ENCODE assay signal across 10 cellular contexts in the genomic region with DNA sequence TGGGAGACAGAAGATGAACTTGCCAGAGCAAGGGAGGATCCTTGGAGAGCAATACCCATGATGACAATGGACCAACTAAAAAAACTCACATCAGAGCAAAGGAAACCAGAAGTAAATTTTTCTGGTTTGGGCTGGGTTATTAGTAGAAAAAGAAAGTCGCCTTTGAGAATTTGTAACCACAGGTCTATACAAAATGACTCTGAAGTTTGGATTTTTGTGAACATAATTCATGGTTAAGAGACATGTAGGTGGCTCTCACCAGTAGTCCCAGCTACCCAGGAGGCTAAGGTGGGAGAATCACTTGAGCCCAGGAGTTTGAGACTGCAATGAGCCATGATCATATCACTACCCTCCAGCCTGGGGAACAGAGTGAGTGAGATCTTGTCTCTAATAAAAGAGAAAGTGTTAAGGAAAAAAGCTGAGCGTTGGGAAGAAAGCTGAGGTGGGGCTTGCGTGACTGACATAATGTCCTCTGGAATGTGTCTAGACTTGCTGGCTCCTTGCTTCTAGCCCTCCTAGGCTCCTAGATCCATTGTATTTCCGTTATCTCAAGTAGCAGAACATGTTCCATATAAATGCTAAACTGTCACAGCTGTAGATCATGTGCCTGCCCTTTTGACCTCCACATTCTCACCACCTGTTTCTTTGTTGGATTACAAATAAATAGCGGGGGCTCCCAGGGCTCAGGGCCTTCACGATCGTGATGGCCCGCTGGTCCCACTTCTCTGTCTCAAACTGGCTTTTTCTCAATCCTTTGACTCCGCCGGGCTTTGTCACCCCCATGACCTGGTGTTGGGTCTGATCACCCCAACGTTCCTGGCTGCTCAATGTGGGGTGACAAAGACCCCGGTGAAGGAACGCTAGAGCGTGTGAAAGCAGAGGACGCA. TPM values are rescaled to one million over a fixed set of nuclear protein-coding genes. Genes with fewer than 3 reads are reported as not detected.
DNase-seq lines count a peak whose midpoint lies in the region; ATAC-seq and TF ChIP-seq lines count a peak whose summit lies in the region.
"Had no signal": no experiment of that assay in that cellular context is flagged by ENCODE, and none has a peak within 500 bp of the region (broad histone marks: within the 10 kb centered on the region; RNA-seq: fewer than 3 reads in every experiment).

No MANE protein-coding gene starts in this region.

- peak overlapping the region in 1 of 2 donors; percentile 20 for H3K27ac Mint-ChIP-seq in stimulated activated naive CD8-positive, alpha-beta T cell treated with anti-CD3 and anti-CD28 coated beads, Interleukin-15, amount 100 ng/mL, for 72 hours

- H3K27me3 Mint-ChIP-seq in stimulated activated naive CD8-positive, alpha-beta T cell treated with anti-CD3 and anti-CD28 coated beads, Interleukin-15, amount 100 ng/mL, for 72 hours: peaks cover 40% of the 10 kb centered on the region

- TF ChIP-seq POLR2A in breast epithelium (IDR thresholded peaks at IDR 0.05): no peak

- peaks cover 47% of the 10 kb centered on the region for H3K4me1 ChIP-seq in cardiac muscle cell (ENCODE audit: low read depth)
- H3K4me1 ChIP-seq in left ventricle myocardium inferior: peaks cover 32% of the 10 kb centered on the region
- H3K4me1 ChIP-seq in breast epithelium: no peaks in the 10 kb centered on the region
- H3K4me1 ChIP-seq: BLaER1 treated with 17β-estradiol and CSF1 and Interleukin-3, amounts not matched to agents 10 nM and 100 nM had no signal

- no peaks in the 10 kb centered on the region for H3K36me3 ChIP-seq in cardiac muscle cell
- no peaks in the 10 kb centered on the region for H3K36me3 ChIP-seq in left ventricle myocardium inferior
- H3K36me3 ChIP-seq in breast epithelium: no peaks in the 10 kb centered on the region
- H3K36me3 ChIP-seq: BLaER1 treated with 17β-estradiol and CSF1 and Interleukin-3, amounts not matched to agents 10 nM and 100 nM had no signal

- intact Hi-C loops in left ventricle myocardium inferior (cut with micrococcal nuclease) (no loop called here), breast epithelium (cut with DNase I; ENCODE audit: low total_unique reads) (no loop called here)

- H3K4me3 ChIP-seq in cardiac muscle cell (no peak overlapping the region), left ventricle myocardium inferior (no peak overlapping the region), breast epithelium (no peak overlapping the region)
- H3K4me3 ChIP-seq: BLaER1 treated with 17β-estradiol and CSF1 and Interleukin-3, amounts not matched to agents 10 nM and 100 nM; lung had no signal

- H3K4me1 Mint-ChIP-seq in stimulated activated naive CD8-positive, alpha-beta T cell treated with anti-CD3 and anti-CD28 coated beads, Interleukin-15, amount 100 ng/mL, for 72 hours: peaks cover 15% of the 10 kb centered on the region

- H3K27ac ChIP-seq in cardiac muscle cell (peak overlapping the region; percentile 98), left ventricle myocardium inferior (replicated peaks) (no peak overlapping the region), breast epithelium (no peak overlapping the region)
- H3K27ac ChIP-seq: BLaER1 treated with 17β-estradiol and CSF1 and Interleukin-3, amounts not matched to agents 10 nM and 100 nM had no signal

- TF ChIP-seq CTCF in cardiac muscle cell (IDR thresholded peaks at IDR 0.05; ENCODE audit: low read depth, low read length) (no peak), left ventricle myocardium inferior (IDR thresholded peaks at IDR 0.05; ENCODE audit: borderline replicate concordance) (no peak), breast epithelium (IDR thresholded peaks at IDR 0.05) (no peak)

- peak; percentile 73 for ATAC-seq in HG03159 (IDR thresholded peaks at IDR 0.05; ENCODE audit: unreplicated experiment)
- ATAC-seq in stimulated activated naive CD8-positive, alpha-beta T cell treated with anti-CD3 and anti-CD28 coated beads, Interleukin-15, amount 100 ng/mL, for 72 hours: peak; percentile 82

- no peaks in the 10 kb centered on the region for H3K9me3 ChIP-seq in cardiac muscle cell (ENCODE audit: low read depth)
- no peaks in the 10 kb centered on the region for H3K9me3 ChIP-seq in left ventricle myocardium inferior (replicated peaks)
- no peaks in the 10 kb centered on the region for H3K9me3 ChIP-seq in breast epithelium
- H3K9me3 ChIP-seq: BLaER1 treated with 17β-estradiol and CSF1 and Interleukin-3, amounts not matched to agents 10 nM and 100 nM had no signal

- H3K4me3 Mint-ChIP-seq in stimulated activated naive CD8-positive, alpha-beta T cell treated with anti-CD3 and anti-CD28 coated beads, Interleukin-15, amount 100 ng/mL, for 72 hours: peak overlapping the region in 1 of 2 donors; percentile 43

- DNase-seq in cardiac muscle cell (ENCODE audit: low read depth in 1 of 2, low spot score in 1 of 2) (peak; percentile 15 to 72), left ventricle myocardium inferior (no peak), amniotic epithelial cell (ENCODE audit: low read depth) (peak; percentile 9), foreskin melanocyte (no peak), breast epithelium (ENCODE audit: low spot score in 2 of 2) (no peak)
- DNase-seq in stimulated activated naive CD8-positive, alpha-beta T cell treated with anti-CD3 and anti-CD28 coated beads, Interleukin-15, amount 100 ng/mL, for 72 hours: no peak
- DNase-seq in stimulated activated CD4-positive, alpha-beta T cell treated with anti-CD3 and anti-CD28 coated beads, Interleukin-4, amount 100 ng/mL, for 1 hour: no peak

- H3K9me3 Mint-ChIP-seq in stimulated activated naive CD8-positive, alpha-beta T cell treated with anti-CD3 and anti-CD28 coated beads, Interleukin-15, amount 100 ng/mL, for 72 hours: no peaks in the 10 kb centered on the region

- H3K27me3 ChIP-seq in cardiac muscle cell (no peaks in the 10 kb centered on the region), left ventricle myocardium inferior (ENCODE audit: low read depth) (peaks cover 4% of the 10 kb centered on the region), breast epithelium (no peaks in the 10 kb centered on the region)
- H3K27me3 ChIP-seq: BLaER1 treated with 17β-estradiol and CSF1 and Interleukin-3, amounts not matched to agents 10 nM and 100 nM had no signal

RNA-seq across cellular contexts. Expression of a gene that starts 56.2 kb away (rescaled TPM):
- total RNA-seq in cardiac muscle cell (246 and 343 TPM in 2 replicates), left ventricle myocardium inferior (18.7 TPM), breast epithelium (10 to 100 TPM; 25.8 to 54.7 (median 51.5) TPM)
- 475 and 620 TPM in 2 replicates for polyA plus RNA-seq in cardiac muscle cell

Comparison
In these comparisons a context has a peak if more than half of its experiments do, and no peak if none do; other contexts are left out.
1. DNase-seq: peak in cardiac muscle cell (2 of 2) and amniotic epithelial cell (single experiment); none in left ventricle myocardium inferior (single experiment), stimulated activated naive CD8-positive, alpha-beta T cell treated with anti-CD3 and anti-CD28 coated beads, Interleukin-15, amount 100 ng/mL, for 72 hours (0 of 2), stimulated activated CD4-positive, alpha-beta T cell treated with anti-CD3 and anti-CD28 coated beads, Interleukin-4, amount 100 ng/mL, for 1 hour (single experiment), foreskin melanocyte (single experiment) and breast epithelium (0 of 2).